ENCODE assay signal across 17 cellular contexts in genomic region chr16:9212621-9213020, GRCh38.
DNase-seq lines count a peak whose midpoint lies in the region; ATAC-seq and TF ChIP-seq lines count a peak whose summit lies in the region.
"Had no signal": no experiment of that assay in that cellular context is flagged by ENCODE, and none has a peak within 500 bp of the region (broad histone marks: within the 10 kb centered on the region; RNA-seq: fewer than 3 reads in every experiment).

No MANE protein-coding gene starts in this region.

- intact Hi-C loops in HCT116 (cut with micrococcal nuclease) = no loop called here

- TF ChIP-seq RAD21 in SK-N-SH (IDR thresholded peaks at IDR 0.05; ENCODE audit: low read length) (no peak), HCT116 (IDR thresholded peaks at IDR 0.05; ENCODE audit: low read depth) (no peak)

- peaks cover under 1% of the 10 kb centered on the region for H3K9me3 Mint-ChIP-seq in glutamatergic neuron (ENCODE audit: unreplicated experiment)
- H3K9me3 Mint-ChIP-seq in activated CD4-positive, alpha-beta memory T cell treated with anti-CD3 and anti-CD28 coated beads, Interleukin-2, amount 10 ng/mL, durations not matched to agents 7 days and 5 days = no peaks in the 10 kb centered on the region
- H3K9me3 Mint-ChIP-seq: CD4-positive, alpha-beta T cell; H9 had no signal

- H3K4me3 Mint-ChIP-seq in glutamatergic neuron (ENCODE audit: unreplicated experiment) = no peak overlapping the region
- no peak overlapping the region for H3K4me3 Mint-ChIP-seq in activated CD4-positive, alpha-beta memory T cell treated with anti-CD3 and anti-CD28 coated beads, Interleukin-2, amount 10 ng/mL, durations not matched to agents 7 days and 5 days
- H3K4me3 Mint-ChIP-seq: CD4-positive, alpha-beta T cell; H9 had no signal

- TF ChIP-seq EP300 in SK-N-SH (IDR thresholded peaks at IDR 0.05; ENCODE audit: borderline replicate concordance in 1 of 2, low read depth in 1 of 2, low read length in 1 of 2) = no peak; a peak in 1 of 4 replicates

- H4K20me1 ChIP-seq in SK-N-SH (ENCODE audit: insufficient read depth) (no peaks in the 10 kb centered on the region), HCT116 (ENCODE audit: insufficient read depth) (no peaks in the 10 kb centered on the region)

- H3K36me3 ChIP-seq in SK-N-SH (replicated peaks in 1 of 2; ENCODE audit: control insufficient read depth in 1 of 2, insufficient read depth in 2 of 2, low read length in 1 of 2) (no peaks in the 10 kb centered on the region), HCT116 (ENCODE audit: control insufficient read depth in 1 of 2, insufficient read depth in 2 of 2, low read length in 2 of 2) (no peaks in the 10 kb centered on the region)

- no peak overlapping the region for H3K27ac Mint-ChIP-seq in glutamatergic neuron (ENCODE audit: unreplicated experiment)
- H3K27ac Mint-ChIP-seq in activated CD4-positive, alpha-beta memory T cell treated with anti-CD3 and anti-CD28 coated beads, Interleukin-2, amount 10 ng/mL, durations not matched to agents 7 days and 5 days = no peak overlapping the region
- H3K27ac Mint-ChIP-seq: CD4-positive, alpha-beta T cell; H9 had no signal

- TF ChIP-seq POLR2A in HCT116 (IDR thresholded peaks at IDR 0.05; ENCODE audit: borderline replicate concordance, extremely low read depth, insufficient read depth, insufficient read length) = no peak

- H3K9me2 ChIP-seq in SK-N-SH (no peaks in the 10 kb centered on the region), HCT116 (ENCODE audit: insufficient read depth) (no peaks in the 10 kb centered on the region)

- H3K27me3 Mint-ChIP-seq in glutamatergic neuron (ENCODE audit: unreplicated experiment) = peaks cover 5% of the 10 kb centered on the region
- H3K27me3 Mint-ChIP-seq in activated CD4-positive, alpha-beta memory T cell treated with anti-CD3 and anti-CD28 coated beads, Interleukin-2, amount 10 ng/mL, durations not matched to agents 7 days and 5 days = no peaks in the 10 kb centered on the region

- no peaks in the 10 kb centered on the region for H3F3A ChIP-seq in SK-N-SH (replicated peaks; ENCODE audit: insufficient read depth)

- RAD21 ChIA-PET in HCT116 (lab: Charles Lee; ENCODE audit: low non-redundant PET in 1 of 2, low total read pairs in 2 of 2, uncharacterized antibody in 2 of 2, unreplicated experiment in 2 of 2) = no interaction called here

- H3K4me2 ChIP-seq in SK-N-SH = no peak overlapping the region
- H3K4me2 ChIP-seq in HCT116 (ENCODE audit: low read length) = no peak overlapping the region
- H3K4me2 ChIP-seq: A549 had no signal

- ATAC-seq in SK-N-SH treated with all-trans-retinoic acid at 6 μM for 48 hours = no peak
- ATAC-seq in HCT116 = peak; percentile 22; the same call in 1 of the 2 replicates
- ATAC-seq: A549, GM12878 had no signal

- H3K9me3 ChIP-seq in SK-N-SH (no peaks in the 10 kb centered on the region), HCT116 (ENCODE audit: control insufficient read depth in 1 of 2, insufficient read depth in 1 of 2, low read depth in 1 of 2, low read length in 2 of 2) (no peaks in the 10 kb centered on the region)
- H3K9me3 ChIP-seq: A549 had no signal

- H3K9ac ChIP-seq in SK-N-SH (no peak overlapping the region), HCT116 (ENCODE audit: low read length) (no peak overlapping the region)

- no TSS peak for BruUV-seq in HCT116 (replicated peaks; lab: Mats Ljungman, UMichigan)

- H3K4me3 ChIP-seq in SK-N-SH (ENCODE audit: low read depth in 2 of 2, low read length in 1 of 2) = no peak overlapping the region
- H3K4me3 ChIP-seq in HCT116 (replicated peaks in 1 of 2; ENCODE audit: low read depth in 1 of 2, low read length in 2 of 2) = no peak overlapping the region
- H3K4me3 ChIP-seq: A549, GM12878 had no signal

- H3K27ac ChIP-seq in SK-N-SH (ENCODE audit: low read depth in 2 of 2, low read length in 1 of 2) (peak overlapping the region in 1 of 2 experiments; percentile 12; a peak in 1 of 4 replicates), HCT116 (ENCODE audit: low read depth, low read length) (no peak overlapping the region)
- H3K27ac ChIP-seq: 22Rv1, A549, C4-2B had no signal

- H3K36me3 Mint-ChIP-seq in glutamatergic neuron (ENCODE audit: unreplicated experiment) = no peaks in the 10 kb centered on the region
- H3K36me3 Mint-ChIP-seq in activated CD4-positive, alpha-beta memory T cell treated with anti-CD3 and anti-CD28 coated beads, Interleukin-2, amount 10 ng/mL, durations not matched to agents 7 days and 5 days (ENCODE audit: low read depth) = no peaks in the 10 kb centered on the region

- H3K27me3 ChIP-seq in SK-N-SH (ENCODE audit: insufficient read depth) (no peaks in the 10 kb centered on the region), HCT116 (ENCODE audit: insufficient read depth, low read length) (peaks cover 36% of the 10 kb centered on the region)

- POLR2A ChIA-PET in SK-N-SH (lab: Yijun Ruan, JAX) = no interaction called here
- POLR2A ChIA-PET in HCT116 (lab: Charles Lee) = no interaction called here
- POLR2A ChIA-PET in activated CD4-positive, alpha-beta memory T cell treated with anti-CD3 and anti-CD28 coated beads, Interleukin-2, amount 10 ng/mL, durations not matched to agents 7 days and 5 days (lab: Charles Lee) = no interaction called here

- no peak for TF ChIP-seq CTCF in SK-N-SH (IDR thresholded peaks at IDR 0.05)
- TF ChIP-seq CTCF in HCT116 (IDR thresholded peaks at IDR 0.05 in 2 of 3, conservative IDR thresholded peaks at IDR 0.05 in 1 of 3; ENCODE audit: borderline replicate concordance in 1 of 3, insufficient read depth in 1 of 3, low read depth in 2 of 3, low read length in 2 of 3) = no peak
- TF ChIP-seq CTCF in glutamatergic neuron (IDR thresholded peaks at IDR 0.05; ENCODE audit: partially characterized antibody, unreplicated experiment) = no peak

- no peak overlapping the region for H2AFZ ChIP-seq in SK-N-SH (ENCODE audit: low read depth)
- H2AFZ ChIP-seq in HCT116 (ENCODE audit: low read depth, low read length, poor library complexity, severe bottlenecking) = no peak overlapping the region

- H3K4me1 ChIP-seq in SK-N-SH (ENCODE audit: control insufficient read depth in 1 of 2, insufficient read depth in 2 of 2, low read depth in 1 of 2, low read length in 1 of 2) = peaks cover 0 to 16% of the 10 kb centered on the region in 2 experiments; a peak in 1 of 4 replicates
- no peaks in the 10 kb centered on the region for H3K4me1 ChIP-seq in HCT116 (ENCODE audit: control insufficient read depth in 1 of 2, insufficient read depth in 2 of 2, low read length in 2 of 2)
- H3K4me1 ChIP-seq: A549 had no signal

- no peaks in the 10 kb centered on the region for H3K79me2 ChIP-seq in SK-N-SH (ENCODE audit: insufficient read depth)
- no peaks in the 10 kb centered on the region for H3K79me2 ChIP-seq in HCT116 (ENCODE audit: insufficient read depth, low read length)

- CTCF ChIA-PET in SK-N-SH (lab: Yijun Ruan, JAX) = no interaction called here
- CTCF ChIA-PET in HCT116 (lab: Charles Lee) = no interaction called here
- CTCF ChIA-PET in activated CD4-positive, alpha-beta memory T cell treated with anti-CD3 and anti-CD28 coated beads, Interleukin-2, amount 10 ng/mL, durations not matched to agents 7 days and 5 days (lab: Charles Lee) = no interaction called here

- 7% methylated on average over 4 of the region's 5 CpGs for WGBS in SK-N-SH (ENCODE audit: low lambda C conversion rate)

- peaks cover 15% of the 10 kb centered on the region for H3K4me1 Mint-ChIP-seq in glutamatergic neuron (ENCODE audit: low read depth, unreplicated experiment)
- no peaks in the 10 kb centered on the region for H3K4me1 Mint-ChIP-seq in activated CD4-positive, alpha-beta memory T cell treated with anti-CD3 and anti-CD28 coated beads, Interleukin-2, amount 10 ng/mL, durations not matched to agents 7 days and 5 days
- H3K4me1 Mint-ChIP-seq: H9 had no signal

- DNase-seq in SK-N-SH = peak; percentile 57
- no peak for DNase-seq in HCT116 (ENCODE audit: low read depth, low spot score)
- peak; percentile 19 for DNase-seq in glutamatergic neuron
- DNase-seq in NCI-H510A treated with DMSO at 0.1 percent for 48 hours (lab: John Stamatoyannopoulos, UW) = no peak
- DNase-seq in stimulated activated CD4-positive, alpha-beta T cell treated with anti-CD3 and anti-CD28 coated beads, Interleukin-2, amount 100 ng/mL, for 24 hours = no peak
- DNase-seq in activated CD4-positive, alpha-beta memory T cell treated with anti-CD3 and anti-CD28 coated beads, Interleukin-2, amount 10 ng/mL, durations not matched to agents 7 days and 5 days = no peak
- DNase-seq: AML-193; Calu3; CD4-positive, alpha-beta T cell; DMS79 treated with DMSO at 0.1 percent for 48 hours; EL; H9 had no signal

TF ChIP-seq in SK-N-SH, 30 proteins besides CTCF, POLR2A, EP300 and RAD21:
- TF ChIP-seq RCOR1 (IDR thresholded peaks at IDR 0.05; ENCODE audit: low read length) (peak; percentile 47; the same call in 1 of the 2 replicates), POLR2AphosphoS5 (IDR thresholded peaks at IDR 0.05; ENCODE audit: low read depth, low read length) (no peak), YY1 (IDR thresholded peaks at IDR 0.05; ENCODE audit: low read depth) (no peak)

TF ChIP-seq in SK-N-SH treated with all-trans-retinoic acid at 6 μM for 48 hours, 23 proteins besides CTCF, POLR2A, EP300 and RAD21 (continues in another document):
- TF ChIP-seq CSDC2 (CRISPR knock-in tag; IDR thresholded peaks at IDR 0.05) (no peak), OSR1 (CRISPR knock-in tag; IDR thresholded peaks at IDR 0.05) (no peak), ISL1 (CRISPR knock-in tag; IDR thresholded peaks at IDR 0.05) (no peak)

TF ChIP-seq in HCT116, 20 proteins besides CTCF, POLR2A, EP300 and RAD21 (continues in another document):
- TF ChIP-seq FOSL1 (IDR thresholded peaks at IDR 0.05; ENCODE audit: low read depth) (no peak), ZBTB33 (IDR thresholded peaks at IDR 0.05; ENCODE audit: extremely low read depth, insufficient replicate concordance, low read length) (no peak), YY1 (IDR thresholded peaks at IDR 0.05; ENCODE audit: extremely low read depth, insufficient replicate concordance, low read depth, low read length) (no peak), EZH2phosphoT487 (IDR thresholded peaks at IDR 0.05; ENCODE audit: borderline replicate concordance) (no peak), TCF7L2 (IDR thresholded peaks at IDR 0.05; ENCODE audit: borderline replicate concordance, extremely low read depth, insufficient read depth, insufficient read length) (no peak)

Comparison
In these comparisons a context has a peak if more than half of its experiments do, and no peak if none do; other contexts are left out.
1. DNase-seq: peak in SK-N-SH (single experiment) and glutamatergic neuron (single experiment); none in HCT116 (single experiment), NCI-H510A treated with DMSO at 0.1 percent for 48 hours (single experiment), stimulated activated CD4-positive, alpha-beta T cell treated with anti-CD3 and anti-CD28 coated beads, Interleukin-2, amount 100 ng/mL, for 24 hours (0 of 2) and activated CD4-positive, alpha-beta memory T cell treated with anti-CD3 and anti-CD28 coated beads, Interleukin-2, amount 10 ng/mL, durations not matched to agents 7 days and 5 days (single experiment).